17 cellular contexts compared by ENCODE assay signal in genomic region chr9:94973491-94973941, GRCh38.
A peak's percentile ranks its signal among the peaks of the same experiment; 100 is the strongest.
DNase-seq lines count a peak whose midpoint lies in the region; ATAC-seq, FAIRE-seq and TF ChIP-seq lines count a peak whose summit lies in the region.
"Had no signal": no experiment of that assay in that cellular context is flagged by ENCODE, and none has a peak within 500 bp of the region (broad histone marks: within the 10 kb centered on the region; RNA-seq: fewer than 3 reads in every experiment).

No MANE protein-coding gene starts in this region.

- peak overlapping the region; percentile 58 for H3K27ac Mint-ChIP-seq in mesothelial cell of epicardium
- H3K27ac Mint-ChIP-seq in effector memory CD8-positive, alpha-beta T cell, result no peak overlapping the region
- H3K27ac Mint-ChIP-seq: T-cell had no signal

- no peaks in the 10 kb centered on the region for H3K9me3 ChIP-seq in endothelial cell of umbilical vein (replicated peaks; ENCODE audit: control insufficient read depth, insufficient read depth, low read length)
- H3K9me3 ChIP-seq: breast epithelium had no signal

- no peaks in the 10 kb centered on the region for H3K79me2 ChIP-seq in endothelial cell of umbilical vein (ENCODE audit: control insufficient read depth, insufficient read depth, low read length)

- H3K4me3 Mint-ChIP-seq in mesothelial cell of epicardium, result no peak overlapping the region
- no peak overlapping the region for H3K4me3 Mint-ChIP-seq in effector memory CD8-positive, alpha-beta T cell
- H3K4me3 Mint-ChIP-seq: immature natural killer cell, natural killer cell, T-cell had no signal

- H3K27me3 ChIP-seq in endothelial cell of umbilical vein (ENCODE audit: control insufficient read depth in 2 of 2, insufficient read depth in 2 of 2, low read length in 2 of 2), result no peaks in the 10 kb centered on the region
- H3K27me3 ChIP-seq: breast epithelium had no signal

- no peaks in the 10 kb centered on the region for H3K36me3 ChIP-seq in endothelial cell of umbilical vein (ENCODE audit: control insufficient read depth in 2 of 2, extremely low read depth in 1 of 2, insufficient read depth in 2 of 2, low read length in 2 of 2)
- H3K36me3 ChIP-seq: breast epithelium had no signal

- H3K27me3 Mint-ChIP-seq in mesothelial cell of epicardium (ENCODE audit: low read depth), result no peaks in the 10 kb centered on the region
- H3K27me3 Mint-ChIP-seq in effector memory CD8-positive, alpha-beta T cell, result peaks cover 0 to 16% of the 10 kb centered on the region in 2 donors
- H3K27me3 Mint-ChIP-seq: T-cell had no signal

- no peak overlapping the region for H2AFZ ChIP-seq in endothelial cell of umbilical vein (ENCODE audit: low read depth, low read length)

- CTCF ChIA-PET in endothelial cell of umbilical vein (lab: Charles Lee), result interaction anchor here (0.6 to 1.7 kb wide), 10 partner anchors 21 to 174 kb away, joined by 3 to 5 read pairs (median 3); no protein-coding TSS in a partner anchor

- BruUV-seq in endothelial cell of umbilical vein (replicated peaks; lab: Mats Ljungman, UMichigan), result no TSS peak

- FAIRE-seq in endothelial cell of umbilical vein (lab: Jason Lieb, UNC), result peak; percentile 75
- FAIRE-seq: GM12892 had no signal

- DNase-seq in left ventricle myocardium superior (no peak), Right ventricle myocardium inferior (ENCODE audit: missing footprints) (no peak), endothelial cell of umbilical vein (ENCODE audit: low read depth, low spot score) (peak; percentile 71), mesothelial cell of epicardium (ENCODE audit: low spot score in 2 of 2, unreplicated experiment in 2 of 2) (no peak), mesenteric fat pad (ENCODE audit: low spot score) (no peak), NOMO-1 treated with dmso at 0.1 percent for 144 hours (lab: John Stamatoyannopoulos, UW; ENCODE audit: unreplicated experiment) (no peak)
- no peak for DNase-seq in effector memory CD8-positive, alpha-beta T cell
- DNase-seq: activated T-cell treated with anti-CD3 and anti-CD28 coated beads, Interleukin-2, amount 50 U/mL, for 1 hour; DMS79 treated with DMSO at 0.1 percent for 48 hours; immature natural killer cell; Karpas-422; natural killer cell; stimulated activated CD8-positive, alpha-beta memory T cell treated with anti-CD3 and anti-CD28 coated beads, Interleukin-4, amount 100 ng/mL, for 48 hours; T-cell had no signal

- no peaks in the 10 kb centered on the region for H3K9me1 ChIP-seq in endothelial cell of umbilical vein (replicated peaks; ENCODE audit: control insufficient read depth, extremely low read depth, insufficient read depth, low read length)

- peaks cover 60% of the 10 kb centered on the region for H3K4me1 Mint-ChIP-seq in mesothelial cell of epicardium
- peaks cover 0 to 1% of the 10 kb centered on the region in 2 donors for H3K4me1 Mint-ChIP-seq in effector memory CD8-positive, alpha-beta T cell (ENCODE audit: low read depth in 2 of 2)
- H3K4me1 Mint-ChIP-seq: immature natural killer cell, natural killer cell, T-cell had no signal

- H4K20me1 ChIP-seq in endothelial cell of umbilical vein (replicated peaks; ENCODE audit: control insufficient read depth, extremely low read depth, insufficient read depth, low read length), result no peaks in the 10 kb centered on the region

- H3K4me1 ChIP-seq in endothelial cell of umbilical vein (ENCODE audit: control insufficient read depth, extremely low read depth, insufficient read depth, low read length), result peaks cover 8% of the 10 kb centered on the region
- H3K4me1 ChIP-seq: breast epithelium had no signal

- no peak overlapping the region for H3K4me2 ChIP-seq in endothelial cell of umbilical vein (ENCODE audit: insufficient read depth, low read length)

- H3K36me3 Mint-ChIP-seq in mesothelial cell of epicardium, result no peaks in the 10 kb centered on the region
- H3K36me3 Mint-ChIP-seq in effector memory CD8-positive, alpha-beta T cell (ENCODE audit: insufficient read depth), result no peaks in the 10 kb centered on the region
- H3K36me3 Mint-ChIP-seq: natural killer cell had no signal

- no peak overlapping the region for H3K4me3 ChIP-seq in endothelial cell of umbilical vein (replicated peaks in 1 of 3; ENCODE audit: insufficient read depth in 1 of 3, low read depth in 1 of 3, low read length in 3 of 3)
- H3K4me3 ChIP-seq: breast epithelium had no signal

- ATAC-seq in left ventricle myocardium superior (peak; percentile 8), Right ventricle myocardium inferior (no peak), GM18867 (IDR thresholded peaks at IDR 0.05; ENCODE audit: unreplicated experiment) (no peak)
- ATAC-seq in effector memory CD8-positive, alpha-beta T cell (replicated peaks), result no peak
- ATAC-seq: natural killer cell, T-cell had no signal

- H3K27ac ChIP-seq in endothelial cell of umbilical vein (ENCODE audit: insufficient read depth, low read depth, low read length), result no peak overlapping the region

- POLR2A ChIA-PET in endothelial cell of umbilical vein (lab: Charles Lee), result no interaction called here

- H3K9ac ChIP-seq in endothelial cell of umbilical vein (replicated peaks; ENCODE audit: extremely low read depth, insufficient read depth, low read length), result no peak overlapping the region

- H3K9me3 Mint-ChIP-seq in mesothelial cell of epicardium, result no peaks in the 10 kb centered on the region
- no peaks in the 10 kb centered on the region for H3K9me3 Mint-ChIP-seq in effector memory CD8-positive, alpha-beta T cell
- H3K9me3 Mint-ChIP-seq: immature natural killer cell, natural killer cell, T-cell had no signal

- TF ChIP-seq CTCF in endothelial cell of umbilical vein (IDR thresholded peaks at IDR 0.05; ENCODE audit: extremely low read depth in 1 of 2, insufficient read depth in 1 of 2, low read depth in 1 of 2, low read length in 2 of 2), result no peak
- no peak for TF ChIP-seq CTCF in mesothelial cell of epicardium (IDR thresholded peaks at IDR 0.05; ENCODE audit: unreplicated experiment)

- TF ChIP-seq POLR2A in endothelial cell of umbilical vein (IDR thresholded peaks at IDR 0.05; ENCODE audit: low read depth, low read length), result no peak

- dilution Hi-C loops in endothelial cell of umbilical vein (cut with MboI; ENCODE audit: extremely low pct_ligation_motif_present, low sequenced_read_pairs), result no loop called here

- intact Hi-C loops in left ventricle myocardium superior (cut with micrococcal nuclease) (no loop called here), Right ventricle myocardium inferior (cut with DNase I) (no loop called here), endothelial cell of umbilical vein (cut with micrococcal nuclease) (no loop called here)

TF ChIP-seq in endothelial cell of umbilical vein, 7 proteins besides CTCF, POLR2A, EP300 and RAD21:
- no peak for TF ChIP-seq MYC (IDR thresholded peaks at IDR 0.05; ENCODE audit: low read depth, low read length)
- TF ChIP-seq JUN (IDR thresholded peaks at IDR 0.05; ENCODE audit: borderline replicate concordance, insufficient read depth, insufficient read length, low read depth), result peak; percentile 52
